In genomic region chr11:47538741-47539575, GRCh38 we compare ENCODE assay signal across 11 cellular contexts. TPM values are rescaled to one million over a fixed set of nuclear protein-coding genes. Genes with fewer than 3 reads are reported as not detected.
DNase-seq lines count a peak whose midpoint lies in the region; ATAC-seq and TF ChIP-seq lines count a peak whose summit lies in the region.
"Had no signal": no experiment of that assay in that cellular context is flagged by ENCODE, and none has a peak within 500 bp of the region (broad histone marks: within the 10 kb centered on the region; RNA-seq: fewer than 3 reads in every experiment).

No MANE protein-coding gene starts in this region.

- WGBS in psoas muscle, 3 donors: 75 to 85% (median 85%) methylated on average over 10 of the region's 10 CpGs

- H3K79me2 ChIP-seq in fibroblast of lung (ENCODE audit: control insufficient read depth, insufficient read depth, low read length): peaks cover 90% of the 10 kb centered on the region

- no peak overlapping the region for H3K4me3 Mint-ChIP-seq in activated CD4-positive, alpha-beta T cell treated with anti-CD3 and anti-CD28 coated beads for 36 hours

- DNase-seq in activated CD4-positive, alpha-beta T cell treated with anti-CD3 and anti-CD28 coated beads for 36 hours: no peak
- no peak for DNase-seq in activated CD4-positive, alpha-beta T cell treated with anti-CD3 and anti-CD28 coated beads for 48 hours
- peak; percentile 33 for DNase-seq in NCI-H345 treated with DMSO at 0.1 percent for 48 hours (lab: John Stamatoyannopoulos, UW; ENCODE audit: unreplicated experiment)
- peak; percentile 25 to 49 for DNase-seq in fibroblast of lung (ENCODE audit: low read depth in 2 of 2)
- DNase-seq in psoas muscle: no peak
- DNase-seq in effector memory CD4-positive, alpha-beta T cell: no peak
- no peak for DNase-seq in NCI-H526 treated with DMSO at 0.1 percent for 48 hours (lab: John Stamatoyannopoulos, UW)
- DNase-seq: stimulated activated CD4-positive, alpha-beta T cell treated with anti-CD3 and anti-CD28 coated beads, Interleukin-12 subunit alpha, Interleukin-12 subunit beta, amount 100 ng/mL, for 4 hours had no signal

- H3K4me1 Mint-ChIP-seq in activated CD4-positive, alpha-beta T cell treated with anti-CD3 and anti-CD28 coated beads for 36 hours: peaks cover 71% of the 10 kb centered on the region

- H3K27me3 Mint-ChIP-seq in activated CD4-positive, alpha-beta T cell treated with anti-CD3 and anti-CD28 coated beads for 36 hours: no peaks in the 10 kb centered on the region

- H3K27me3 ChIP-seq in fibroblast of lung (ENCODE audit: control insufficient read depth, insufficient read depth, low read length) (no peaks in the 10 kb centered on the region), psoas muscle (ENCODE audit: insufficient read depth in 3 of 3, low read length in 2 of 3) (no peaks in the 10 kb centered on the region)
- H3K27me3 ChIP-seq in effector memory CD4-positive, alpha-beta T cell (replicated peaks; ENCODE audit: control insufficient read depth, insufficient read depth, low read length, poor library complexity, severe bottlenecking): no peaks in the 10 kb centered on the region
- H3K27me3 ChIP-seq: vagina had no signal

- H3K4me1 ChIP-seq in fibroblast of lung (ENCODE audit: control insufficient read depth, extremely low read depth, insufficient read depth, low read length) (peaks cover 14% of the 10 kb centered on the region), psoas muscle (peaks cover 74% of the 10 kb centered on the region)
- peaks cover 11% of the 10 kb centered on the region for H3K4me1 ChIP-seq in effector memory CD4-positive, alpha-beta T cell (ENCODE audit: control insufficient read depth, insufficient read depth, low read length, poor library complexity, severe bottlenecking)

- TF ChIP-seq CTCF in fibroblast of lung (conservative IDR thresholded peaks at IDR 0.05 in 1 of 2, IDR thresholded peaks at IDR 0.05 in 1 of 2; ENCODE audit: low read depth in 1 of 2, low read length in 2 of 2): no peak
- no peak for TF ChIP-seq CTCF in psoas muscle (IDR thresholded peaks at IDR 0.05)

- H3K36me3 ChIP-seq in fibroblast of lung (ENCODE audit: control insufficient read depth, insufficient read depth, low read length): no peaks in the 10 kb centered on the region
- H3K36me3 ChIP-seq in psoas muscle (ENCODE audit: insufficient read depth in 1 of 2, low read depth in 1 of 2): peaks cover 0 to 7% of the 10 kb centered on the region in 2 donors
- peaks cover 4% of the 10 kb centered on the region for H3K36me3 ChIP-seq in effector memory CD4-positive, alpha-beta T cell (ENCODE audit: control insufficient read depth, insufficient read depth, low read length)
- H3K36me3 ChIP-seq: vagina had no signal

- H4K20me1 ChIP-seq in fibroblast of lung (ENCODE audit: control insufficient read depth, extremely low read depth, insufficient read depth, low read length): peaks cover 5% of the 10 kb centered on the region

- no peaks in the 10 kb centered on the region for H3K9me3 ChIP-seq in fibroblast of lung (ENCODE audit: control insufficient read depth, insufficient read depth, low read depth, low read length)
- no peaks in the 10 kb centered on the region for H3K9me3 ChIP-seq in psoas muscle
- no peaks in the 10 kb centered on the region for H3K9me3 ChIP-seq in effector memory CD4-positive, alpha-beta T cell (ENCODE audit: control insufficient read depth, low read length)
- H3K9me3 ChIP-seq: vagina had no signal

- H2AFZ ChIP-seq in fibroblast of lung (ENCODE audit: low read length): no peak overlapping the region

- H3K9ac ChIP-seq in fibroblast of lung (ENCODE audit: insufficient read depth, low read length): no peak overlapping the region

- peak overlapping the region; percentile 83 for H3K27ac Mint-ChIP-seq in activated CD4-positive, alpha-beta T cell treated with anti-CD3 and anti-CD28 coated beads for 36 hours

- no peak for ATAC-seq in activated CD4-positive, alpha-beta T cell treated with anti-CD3 and anti-CD28 coated beads for 36 hours
- ATAC-seq in psoas muscle: no peak
- no peak for ATAC-seq in HG02970 (IDR thresholded peaks at IDR 0.05; ENCODE audit: low FRiP score, unreplicated experiment)

- CTCF ChIA-PET in activated CD4-positive, alpha-beta T cell treated with anti-CD3 and anti-CD28 coated beads for 36 hours (lab: Charles Lee): interaction anchor here (0.6 to 3.6 kb wide), 9 partner anchors 7 to 569 kb away, joined by 4 to 20 read pairs (median 8); no protein-coding TSS in a partner anchor

- POLR2A ChIA-PET in activated CD4-positive, alpha-beta T cell treated with anti-CD3 and anti-CD28 coated beads for 36 hours (lab: Charles Lee): interaction anchor here (1.1 to 2.1 kb wide), 3 partner anchors 8 to 27 kb away, joined by 3 to 10 read pairs (median 5); no protein-coding TSS in a partner anchor

- intact Hi-C loops in activated CD4-positive, alpha-beta T cell treated with anti-CD3 and anti-CD28 coated beads for 36 hours (cut with DNase I, micrococcal nuclease): no loop called here
- intact Hi-C loops in psoas muscle (cut with DNase I): no loop called here

- H3K36me3 Mint-ChIP-seq in activated CD4-positive, alpha-beta T cell treated with anti-CD3 and anti-CD28 coated beads for 36 hours (ENCODE audit: low read depth): peaks cover 36% of the 10 kb centered on the region

- H3K4me2 ChIP-seq in fibroblast of lung (ENCODE audit: extremely low read depth, insufficient read depth, low read length): no peak overlapping the region

- H3K27ac ChIP-seq in fibroblast of lung (ENCODE audit: insufficient read depth, low read length) (no peak overlapping the region), psoas muscle (peak overlapping the region; percentile 64)
- H3K27ac ChIP-seq in effector memory CD4-positive, alpha-beta T cell (ENCODE audit: insufficient read depth, low read length, poor library complexity, severe bottlenecking): no peak overlapping the region
- H3K27ac ChIP-seq: vagina had no signal

- no peaks in the 10 kb centered on the region for H3K9me3 Mint-ChIP-seq in activated CD4-positive, alpha-beta T cell treated with anti-CD3 and anti-CD28 coated beads for 36 hours (ENCODE audit: low read depth)

- H3K4me3 ChIP-seq in fibroblast of lung (replicated peaks in 1 of 4; ENCODE audit: control extremely low read depth in 1 of 4, insufficient read depth in 1 of 4, low read depth in 3 of 4, low read length in 4 of 4): no peak overlapping the region
- no peak overlapping the region for H3K4me3 ChIP-seq in psoas muscle
- H3K4me3 ChIP-seq in effector memory CD4-positive, alpha-beta T cell (ENCODE audit: insufficient read depth, low read depth, low read length, poor library complexity, severe bottlenecking): no peak overlapping the region
- H3K4me3 ChIP-seq: vagina had no signal

RNA-seq across cellular contexts. Expression of gene CELF1, which starts 14.0 kb away (rescaled TPM):
- 100 to 1,000 TPM; 132 to 143 TPM for total RNA-seq in activated CD4-positive, alpha-beta T cell treated with anti-CD3 and anti-CD28 coated beads for 36 hours
- total RNA-seq in fibroblast of lung (74.2 and 100 TPM in 2 replicates), psoas muscle (100 to 1,000 TPM in 3 of 4 donors, 10 to 100 TPM in 1; 79.0 to 193 (median 140) TPM)
- polyA plus RNA-seq in fibroblast of lung (72.6 and 81.1 TPM in 2 replicates), psoas muscle (100 to 1,000 TPM in 1 of 3 donors, 10 to 100 TPM in 2; 40.1 to 112 (median 92.5) TPM)
- 30.6 and 38.4 TPM in 2 replicates for polyA plus RNA-seq in fibroblast of lung (2012)
- 116 and 194 TPM in 2 replicates for polyA minus RNA-seq in fibroblast of lung (ENCODE audit: low replicate concordance)

RNA-seq across cellular contexts. Expression of gene PTPMT1, which starts 26.4 kb away (rescaled TPM):
- 10 to 100 TPM; 35.6 to 41.5 TPM for total RNA-seq in activated CD4-positive, alpha-beta T cell treated with anti-CD3 and anti-CD28 coated beads for 36 hours
- 58.6 and 84.9 TPM in 2 replicates for total RNA-seq in fibroblast of lung
- polyA plus RNA-seq in fibroblast of lung: 47.8 and 55.4 TPM in 2 replicates
- polyA plus RNA-seq in fibroblast of lung (2012): 63.1 and 71.9 TPM in 2 replicates
- polyA minus RNA-seq in fibroblast of lung (ENCODE audit: low replicate concordance): 12.2 and 20.1 TPM in 2 replicates
- 10 to 100 TPM; 20.9 to 37.8 (median 27.0) TPM for total RNA-seq in psoas muscle
- 10 to 100 TPM; 34.5 to 40.3 (median 38.7) TPM for polyA plus RNA-seq in psoas muscle

RNA-seq across cellular contexts. Expression of gene KBTBD4, which starts 39.8 kb away (rescaled TPM):
- 10 to 100 TPM; 11.9 to 18.4 TPM for total RNA-seq in activated CD4-positive, alpha-beta T cell treated with anti-CD3 and anti-CD28 coated beads for 36 hours
- total RNA-seq in fibroblast of lung (17.7 and 20.0 TPM in 2 replicates), psoas muscle (10 to 100 TPM; 14.4 to 19.7 (median 17.2) TPM)
- polyA plus RNA-seq in fibroblast of lung (19.9 and 21.7 TPM in 2 replicates), psoas muscle (10 to 100 TPM; 12.0 to 23.1 (median 19.1) TPM)
- polyA plus RNA-seq in fibroblast of lung (2012): 17.1 and 19.6 TPM in 2 replicates
- polyA minus RNA-seq in fibroblast of lung (ENCODE audit: low replicate concordance): 39.5 and 51.3 TPM in 2 replicates

RNA-seq across cellular contexts. Expression of gene NDUFS3, which starts 39.9 kb away (rescaled TPM):
- total RNA-seq in activated CD4-positive, alpha-beta T cell treated with anti-CD3 and anti-CD28 coated beads for 36 hours: 100 to 1,000 TPM in 1 of 2 experiments, 10 to 100 TPM in 1; 96.9 to 108 TPM
- total RNA-seq in fibroblast of lung: 76.5 and 78.8 TPM in 2 replicates
- 113 and 164 TPM in 2 replicates for polyA plus RNA-seq in fibroblast of lung
- 95.1 and 110 TPM in 2 replicates for polyA plus RNA-seq in fibroblast of lung (2012)
- polyA minus RNA-seq in fibroblast of lung (ENCODE audit: low replicate concordance): 66.2 and 84.8 TPM in 2 replicates
- 100 to 1,000 TPM; 160 to 285 (median 188) TPM for total RNA-seq in psoas muscle
- polyA plus RNA-seq in psoas muscle: 100 to 1,000 TPM; 225 to 528 (median 317) TPM

RNA-seq across cellular contexts. Expression of gene FAM180B, which starts 47.5 kb away (rescaled TPM):
- total RNA-seq in activated CD4-positive, alpha-beta T cell treated with anti-CD3 and anti-CD28 coated beads for 36 hours: under 1 TPM in 1 of 2 experiments, not detected in 1; 0.11 TPM
- not detected in 2 replicates for total RNA-seq in fibroblast of lung
- polyA plus RNA-seq in fibroblast of lung: not detected in 2 replicates
- polyA plus RNA-seq in fibroblast of lung (2012): not detected in 2 replicates
- not detected in 2 replicates for polyA minus RNA-seq in fibroblast of lung (ENCODE audit: low replicate concordance)
- under 1 TPM in 2 of 4 donors, not detected in 2; 0.15 to 0.26 TPM for total RNA-seq in psoas muscle
- polyA plus RNA-seq in psoas muscle: under 1 TPM; 0.04 to 0.51 (median 0.08) TPM
- total RNA-seq: vagina had no signal
- polyA plus RNA-seq: AG04450 had no signal

Comparison
In these comparisons a context has a peak if more than half of its experiments do, and no peak if none do; other contexts are left out.
1. DNase-seq: peak in NCI-H345 treated with DMSO at 0.1 percent for 48 hours (single experiment) and fibroblast of lung (2 of 2); none in activated CD4-positive, alpha-beta T cell treated with anti-CD3 and anti-CD28 coated beads for 36 hours (single experiment), activated CD4-positive, alpha-beta T cell treated with anti-CD3 and anti-CD28 coated beads for 48 hours (single experiment), psoas muscle (0 of 2), effector memory CD4-positive, alpha-beta T cell (0 of 3) and NCI-H526 treated with DMSO at 0.1 percent for 48 hours (single experiment).